ENCODE assay signal across 10 cellular contexts in the genomic region with DNA sequence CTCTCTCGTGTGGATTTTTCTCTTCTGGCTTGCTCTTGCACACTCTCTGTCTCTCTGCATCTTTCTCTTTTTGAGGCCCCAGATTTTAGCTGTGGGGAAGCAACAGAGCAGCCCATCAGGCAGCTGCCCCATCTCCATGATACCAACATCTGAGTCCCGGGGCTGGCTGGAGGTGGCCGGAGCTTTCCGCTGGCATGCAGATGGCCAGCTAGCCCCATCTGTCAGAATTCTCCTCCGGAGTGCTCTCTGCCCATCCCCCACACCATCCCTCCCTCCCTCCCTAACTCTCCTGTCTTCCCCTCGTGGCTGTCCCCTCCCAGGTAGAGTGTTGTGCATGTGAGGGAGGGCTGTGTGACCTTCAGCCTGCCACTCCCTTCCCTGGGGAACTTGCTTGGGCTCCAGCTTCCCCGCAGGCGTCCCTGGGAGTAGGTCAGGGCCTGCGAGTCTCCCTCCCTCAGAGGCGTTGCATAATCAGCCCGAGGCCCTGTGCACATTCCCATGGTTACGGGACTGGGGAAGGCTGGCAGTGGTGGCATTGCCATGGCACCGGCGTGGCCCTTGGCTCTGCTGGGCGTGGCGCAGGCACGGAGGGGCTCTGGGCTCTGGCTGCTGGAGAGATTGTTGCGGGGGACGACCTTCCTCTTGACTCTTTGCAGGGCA. TPM values are rescaled to one million over a fixed set of nuclear protein-coding genes. Genes with fewer than 3 reads are reported as not detected.
DNase-seq lines count a peak whose midpoint lies in the region; ATAC-seq and TF ChIP-seq lines count a peak whose summit lies in the region.
"Had no signal": no experiment of that assay in that cellular context is flagged by ENCODE, and none has a peak within 500 bp of the region (broad histone marks: within the 10 kb centered on the region; RNA-seq: fewer than 3 reads in every experiment).

No MANE protein-coding gene starts in this region.

- no peaks in the 10 kb centered on the region for H3K9me3 Mint-ChIP-seq in activated naive CD8-positive, alpha-beta T cell treated with anti-CD3 and anti-CD28 coated beads, Interleukin-2, amount 50 U/mL, for 24 hours
- H3K9me3 Mint-ChIP-seq: stimulated activated effector memory CD8-positive, alpha-beta T cell treated with anti-CD3 and anti-CD28 coated beads, Interleukin-12 subunit alpha, Interleukin-12 subunit beta, amount 100 ng/mL, for 72 hours had no signal

- no peak for ATAC-seq in activated naive CD8-positive, alpha-beta T cell treated with anti-CD3 and anti-CD28 coated beads, Interleukin-2, amount 50 U/mL, for 24 hours
- ATAC-seq: stimulated activated effector memory CD8-positive, alpha-beta T cell treated with anti-CD3 and anti-CD28 coated beads, Interleukin-12 subunit alpha, Interleukin-12 subunit beta, amount 100 ng/mL, for 72 hours had no signal

- H3K4me3 Mint-ChIP-seq in activated naive CD8-positive, alpha-beta T cell treated with anti-CD3 and anti-CD28 coated beads, Interleukin-2, amount 50 U/mL, for 24 hours = no peak overlapping the region
- H3K4me3 Mint-ChIP-seq: stimulated activated effector memory CD8-positive, alpha-beta T cell treated with anti-CD3 and anti-CD28 coated beads, Interleukin-12 subunit alpha, Interleukin-12 subunit beta, amount 100 ng/mL, for 72 hours had no signal

- no peaks in the 10 kb centered on the region for H3K36me3 Mint-ChIP-seq in activated naive CD8-positive, alpha-beta T cell treated with anti-CD3 and anti-CD28 coated beads, Interleukin-2, amount 50 U/mL, for 24 hours (ENCODE audit: low read depth)
- H3K36me3 Mint-ChIP-seq: stimulated activated effector memory CD8-positive, alpha-beta T cell treated with anti-CD3 and anti-CD28 coated beads, Interleukin-12 subunit alpha, Interleukin-12 subunit beta, amount 100 ng/mL, for 72 hours had no signal

- no peak overlapping the region for H3K27ac Mint-ChIP-seq in activated naive CD8-positive, alpha-beta T cell treated with anti-CD3 and anti-CD28 coated beads, Interleukin-2, amount 50 U/mL, for 24 hours
- H3K27ac Mint-ChIP-seq: stimulated activated effector memory CD8-positive, alpha-beta T cell treated with anti-CD3 and anti-CD28 coated beads, Interleukin-12 subunit alpha, Interleukin-12 subunit beta, amount 100 ng/mL, for 72 hours had no signal

- DNase-seq in NCI-H748 (lab: John Stamatoyannopoulos, UW; ENCODE audit: unreplicated experiment) = peak; percentile 41
- no peak for DNase-seq in NCI-H748 treated with DMSO at 0.1 percent for 48 hours (lab: John Stamatoyannopoulos, UW)
- peak; percentile 76 for DNase-seq in WERI-Rb-1
- peak in 49 of 51 donors; percentile 2 to 86 (median 55) for DNase-seq in hypothalamus (lab: John Stamatoyannopoulos, UW)
- DNase-seq in EL = no peak
- no peak for DNase-seq in T1000 (lab: John Stamatoyannopoulos, UW)
- no peak for DNase-seq in activated naive CD8-positive, alpha-beta T cell treated with anti-CD3 and anti-CD28 coated beads, Interleukin-2, amount 50 U/mL, for 24 hours

- no peaks in the 10 kb centered on the region for H3K27me3 ChIP-seq in WERI-Rb-1 (ENCODE audit: insufficient read depth, low read depth, severe bottlenecking)

- no peak for TF ChIP-seq CTCF in WERI-Rb-1 (IDR thresholded peaks at IDR 0.05; ENCODE audit: low read depth, low read length)

- H3K27me3 Mint-ChIP-seq in activated naive CD8-positive, alpha-beta T cell treated with anti-CD3 and anti-CD28 coated beads, Interleukin-2, amount 50 U/mL, for 24 hours = peaks cover 35% of the 10 kb centered on the region

- no peaks in the 10 kb centered on the region for H3K36me3 ChIP-seq in WERI-Rb-1

- no peak overlapping the region for H3K4me3 ChIP-seq in WERI-Rb-1 (ENCODE audit: low read depth, low read length)

- no peaks in the 10 kb centered on the region for H3K9me3 ChIP-seq in WERI-Rb-1 (ENCODE audit: severe bottlenecking)

- H3K4me1 Mint-ChIP-seq in activated naive CD8-positive, alpha-beta T cell treated with anti-CD3 and anti-CD28 coated beads, Interleukin-2, amount 50 U/mL, for 24 hours = peaks cover 3% of the 10 kb centered on the region

- H3K27ac ChIP-seq in WERI-Rb-1 = peak overlapping the region; percentile 18; the same call in 1 of the 2 replicates
- H3K27ac ChIP-seq in temporal lobe (ENCODE audit: low read depth, low read length) = peak overlapping the region; percentile 56

RNA-seq across cellular contexts. Expression of a gene that starts 24.7 kb away (rescaled TPM):
- total RNA-seq in temporal lobe = 2.2 TPM
- total RNA-seq: omental fat pad had no signal

Comparison
In these comparisons a context has a peak if more than half of its experiments do, and no peak if none do; other contexts are left out.
1. DNase-seq: peak in NCI-H748 (single experiment), WERI-Rb-1 (single experiment) and hypothalamus (49 of 51); none in NCI-H748 treated with DMSO at 0.1 percent for 48 hours (single experiment), EL (single experiment), T1000 (single experiment) and activated naive CD8-positive, alpha-beta T cell treated with anti-CD3 and anti-CD28 coated beads, Interleukin-2, amount 50 U/mL, for 24 hours (single experiment).